Comparison of ENCODE assay signal across 10 cellular contexts in genomic region chr1:226029093-226029496, GRCh38. TPM values are rescaled to one million over a fixed set of nuclear protein-coding genes. Genes with fewer than 3 reads are reported as not detected.
DNase-seq lines count a peak whose midpoint lies in the region; ATAC-seq, FAIRE-seq and TF ChIP-seq lines count a peak whose summit lies in the region.
"Had no signal": no experiment of that assay in that cellular context is flagged by ENCODE, and none has a peak within 500 bp of the region (broad histone marks: within the 10 kb centered on the region; RNA-seq: fewer than 3 reads in every experiment).

No MANE protein-coding gene starts in this region.

- no peaks in the 10 kb centered on the region for H3K27me3 ChIP-seq in duodenal mucosa (ENCODE audit: control insufficient read depth in 1 of 2, insufficient read depth in 2 of 2, low read length in 2 of 2)

- no peaks in the 10 kb centered on the region for H3K9me3 ChIP-seq in duodenal mucosa (ENCODE audit: control insufficient read depth in 1 of 2, low read length in 2 of 2)

- H3K27ac ChIP-seq in duodenal mucosa (ENCODE audit: low read depth, low read length) = peak overlapping the region; percentile 76

- FAIRE-seq in GM12892 (lab: Jason Lieb, UNC) = peak; percentile 62

- peak overlapping the region in 1 of 2 donors; percentile 3 for H3K4me3 ChIP-seq in duodenal mucosa (ENCODE audit: low read depth in 1 of 2, low read length in 2 of 2)

- no peak overlapping the region for H3K9ac ChIP-seq in duodenal mucosa (ENCODE audit: low read depth in 1 of 2, low read length in 2 of 2)

- H3K36me3 ChIP-seq in duodenal mucosa (ENCODE audit: control insufficient read depth in 1 of 2, insufficient read depth in 2 of 2, low read length in 2 of 2) = no peaks in the 10 kb centered on the region

- DNase-seq in GM12892 (ENCODE audit: insufficient read length) = peak; percentile 32
- DNase-seq in foreskin melanocyte = no peak
- DNase-seq in OCI-M2 (lab: John Stamatoyannopoulos, UW; ENCODE audit: unreplicated experiment) = no peak
- DNase-seq in glomerular visceral epithelial cell (ENCODE audit: extremely low spot score) = no peak
- no peak for DNase-seq in cortex of kidney (lab: John Stamatoyannopoulos, UW)
- DNase-seq: activated T-cell treated with anti-CD3 and anti-CD28 coated beads, Interleukin-2, amount 50 U/mL, for 48 hours; DND-41 had no signal

- H3K4me1 ChIP-seq in duodenal mucosa (ENCODE audit: control insufficient read depth in 1 of 2, insufficient read depth in 2 of 2, low read length in 2 of 2) = peaks cover 19 to 28% of the 10 kb centered on the region in 2 donors

- TF ChIP-seq POLR2A in GM12892 (IDR thresholded peaks at IDR 0.05; ENCODE audit: low read depth, low read length) = no peak

- ATAC-seq in GM21526 (IDR thresholded peaks at IDR 0.05; ENCODE audit: low FRiP score, unreplicated experiment) (peak; percentile 82), HG03469 (IDR thresholded peaks at IDR 0.05; ENCODE audit: unreplicated experiment) (peak; percentile 82)

RNA-seq across cellular contexts. Expression of gene SDE2, which starts 30.0 kb away (rescaled TPM):
- 8.3 TPM for polyA plus RNA-seq in GM12892 (2012; ENCODE audit: missing spikeins)

RNA-seq across cellular contexts. Expression of gene H3-3A, which starts 33.4 kb away (rescaled TPM):
- polyA plus RNA-seq in GM12892 (2012; ENCODE audit: missing spikeins) = 266 TPM
